ENCODE assay signal across 21 cellular contexts in the genomic region with DNA sequence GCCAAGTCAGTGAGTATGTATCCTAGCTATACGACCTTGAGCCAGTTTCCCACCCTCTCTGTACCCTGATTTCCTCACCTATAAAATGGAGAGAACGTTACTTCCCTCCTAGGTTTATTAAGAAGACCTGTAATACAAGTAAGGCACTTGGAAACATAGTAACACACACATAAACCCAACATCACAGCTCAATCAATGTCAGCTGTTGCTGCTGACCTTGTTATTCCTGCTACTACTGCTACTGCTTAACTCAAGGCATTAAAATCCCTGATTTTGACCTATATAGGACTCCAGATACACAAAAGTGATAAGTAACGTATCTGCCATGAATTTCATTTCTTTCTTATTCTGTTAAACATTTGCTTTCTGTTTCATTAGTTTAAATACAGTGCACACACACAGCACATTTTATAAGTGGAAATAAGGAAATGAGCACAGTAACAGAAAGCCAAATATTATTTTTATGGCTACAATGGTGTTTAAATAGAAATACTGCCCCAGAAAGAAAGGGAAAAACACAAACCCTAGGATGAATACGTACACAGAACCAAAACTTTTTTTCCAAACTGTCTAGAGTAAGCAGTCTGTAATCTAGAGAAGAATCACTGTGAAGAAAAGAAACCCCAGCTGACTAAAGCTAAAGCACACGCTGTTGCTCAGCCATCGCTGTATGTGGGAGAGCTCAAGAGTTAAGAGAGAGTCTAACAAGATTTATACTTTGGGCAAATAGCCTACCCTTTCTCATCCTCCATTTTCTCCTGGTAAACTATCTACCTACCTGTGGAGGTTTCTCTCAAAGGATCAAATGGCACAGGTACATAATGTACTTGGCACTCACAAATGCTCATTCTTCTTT. TPM values are rescaled to one million over a fixed set of nuclear protein-coding genes. Genes with fewer than 3 reads are reported as not detected.
DNase-seq lines count a peak whose midpoint lies in the region; ATAC-seq, FAIRE-seq and TF ChIP-seq lines count a peak whose summit lies in the region.
"Had no signal": no experiment of that assay in that cellular context is flagged by ENCODE, and none has a peak within 500 bp of the region (broad histone marks: within the 10 kb centered on the region; RNA-seq: fewer than 3 reads in every experiment).

No MANE protein-coding gene starts in this region.

- peaks cover 12 to 37% (median 26%) of the 10 kb centered on the region in 5 donors for H3K36me3 Mint-ChIP-seq in naive thymus-derived CD4-positive, alpha-beta T cell

- TF ChIP-seq EP300 in HepG2 (IDR thresholded peaks at IDR 0.05; ENCODE audit: low read depth in 2 of 2, low read length in 2 of 2) (no peak), HepG2 (CRISPR knock-in tag; IDR thresholded peaks at IDR 0.05; ENCODE audit: borderline replicate concordance) (no peak)

- 58% methylated on average over 6 of the region's 6 CpGs for WGBS in right lobe of liver (ENCODE audit: insufficient coverage, low coverage, low lambda C conversion rate, missing lambda C conversion rate)
- 89% methylated on average over 6 of the region's 6 CpGs for WGBS in HepG2 (ENCODE audit: low lambda C conversion rate)
- WGBS in aorta, 2 donors = 12 to 13% methylated on average over 6 of the region's 6 CpGs

- POLR2A ChIA-PET in HepG2 (lab: Yijun Ruan, JAX) = no interaction called here
- POLR2A ChIA-PET in naive thymus-derived CD4-positive, alpha-beta T cell (lab: Charles Lee) = interaction anchor here (0.6 to 0.7 kb wide), 2 partner anchors 10 to 20 kb away, joined by 3 read pairs; no protein-coding TSS in a partner anchor

- FAIRE-seq in HepG2 (lab: Jason Lieb, UNC) = no peak
- FAIRE-seq: H1 had no signal

- TF ChIP-seq POLR2A in right lobe of liver (IDR thresholded peaks at IDR 0.05) (no peak), HepG2 (IDR thresholded peaks at IDR 0.05; ENCODE audit: insufficient read depth in 1 of 2, low read depth in 2 of 2, low read length in 2 of 2) (no peak)

- H3K36me3 ChIP-seq in right lobe of liver (peaks cover 0 to 30% (median 5%) of the 10 kb centered on the region in 4 donors), HepG2 (replicated peaks in 1 of 2; ENCODE audit: control insufficient read depth in 1 of 2, insufficient read depth in 2 of 2, low read length in 2 of 2) (peaks cover 4 to 19% of the 10 kb centered on the region in 2 experiments; a peak in 4 of 5 replicates), aorta (ENCODE audit: control insufficient read depth in 1 of 2, insufficient read depth in 2 of 2, low read length in 1 of 2) (no peaks in the 10 kb centered on the region)
- H3K36me3 ChIP-seq in naive thymus-derived CD4-positive, alpha-beta T cell (ENCODE audit: control insufficient read depth in 2 of 3, insufficient read depth in 3 of 3, low read length in 3 of 3) = peaks cover 0 to 18% (median 7%) of the 10 kb centered on the region in 3 experiments

- no peaks in the 10 kb centered on the region for H3K79me2 ChIP-seq in HepG2 (ENCODE audit: insufficient read depth, low read length)

- CTCF ChIA-PET in HepG2 (lab: Yijun Ruan, JAX; ENCODE audit: low intra/inter-chr PET ratio, low total read pairs) = no interaction called here
- CTCF ChIA-PET in naive thymus-derived CD4-positive, alpha-beta T cell (lab: Charles Lee) = interaction anchor here (0.9 kb wide), 1 partner anchor 54 kb away, joined by 3 read pairs; no protein-coding TSS in a partner anchor

- H2AFZ ChIP-seq in HepG2 (ENCODE audit: low read length) = no peak overlapping the region

- H3K4me2 ChIP-seq in HepG2 (ENCODE audit: low read depth, low read length) = no peak overlapping the region

- intact Hi-C loops in right lobe of liver (cut with DNase I) (no loop called here), HepG2 (cut with micrococcal nuclease; ENCODE audit: unreplicated experiment) (no loop called here), aorta (cut with DNase I) (no loop called here)
- intact Hi-C loops in naive thymus-derived CD4-positive, alpha-beta T cell (cut with micrococcal nuclease) = no loop called here

- H3K4me1 Mint-ChIP-seq in naive thymus-derived CD4-positive, alpha-beta T cell = peaks cover 7 to 24% (median 18%) of the 10 kb centered on the region in 7 donors
- H3K4me1 Mint-ChIP-seq: activated naive CD8-positive, alpha-beta T cell treated with anti-CD3 and anti-CD28 coated beads, Interleukin-2, amount 10 ng/mL, durations not matched to agents 7 days and 5 days had no signal

- DNase-seq in right lobe of liver = no peak
- no peak for DNase-seq in HepG2 (ENCODE audit: low spot score)
- peak; percentile 30 for DNase-seq in choroid plexus epithelial cell (ENCODE audit: low read depth)
- peak; percentile 30 for DNase-seq in myocyte (ENCODE audit: low read depth)
- no peak for DNase-seq in aorta
- DNase-seq in naive thymus-derived CD4-positive, alpha-beta T cell = no peak
- no peak for DNase-seq in A172 (ENCODE audit: low spot score)
- DNase-seq: activated CD8-positive, alpha-beta T cell treated with anti-CD3 and anti-CD28 coated beads for 36 hours; activated naive CD8-positive, alpha-beta T cell treated with anti-CD3 and anti-CD28 coated beads, Interleukin-2, amount 10 ng/mL, durations not matched to agents 7 days and 5 days; CD4-positive, CD25-positive, alpha-beta regulatory T cell; effector CD8-positive, alpha-beta T cell; hypothalamus; KBM-7; left lung; NCI-H1048; posterior cingulate gyrus; upper lobe of right lung had no signal

- H3K27me3 ChIP-seq in right lobe of liver (no peaks in the 10 kb centered on the region), HepG2 (ENCODE audit: control insufficient read depth in 1 of 2, insufficient read depth in 2 of 2, low read length in 2 of 2) (no peaks in the 10 kb centered on the region), aorta (ENCODE audit: control insufficient read depth in 1 of 2, insufficient read depth in 2 of 2, low read length in 1 of 2) (no peaks in the 10 kb centered on the region)
- no peaks in the 10 kb centered on the region for H3K27me3 ChIP-seq in naive thymus-derived CD4-positive, alpha-beta T cell (ENCODE audit: control insufficient read depth in 2 of 2, insufficient read depth in 2 of 2, low read length in 2 of 2)
- H3K27me3 ChIP-seq: left lung, upper lobe of right lung had no signal

- H3K27ac ChIP-seq in right lobe of liver (no peak overlapping the region), HepG2 (ENCODE audit: extremely low read length, insufficient read depth, low read length) (no peak overlapping the region), aorta (ENCODE audit: low read depth in 1 of 2, low read length in 2 of 2) (no peak overlapping the region)
- H3K27ac ChIP-seq in naive thymus-derived CD4-positive, alpha-beta T cell (ENCODE audit: low read depth, low read length) = no peak overlapping the region
- H3K27ac ChIP-seq: left lung, upper lobe of right lung had no signal

- H3K9me3 ChIP-seq in right lobe of liver (no peaks in the 10 kb centered on the region), HepG2 (ENCODE audit: low read length) (no peaks in the 10 kb centered on the region), aorta (ENCODE audit: control insufficient read depth, low read length) (no peaks in the 10 kb centered on the region)
- no peaks in the 10 kb centered on the region for H3K9me3 ChIP-seq in naive thymus-derived CD4-positive, alpha-beta T cell (ENCODE audit: control insufficient read depth in 2 of 3, low read length in 3 of 3)
- H3K9me3 ChIP-seq: left lung, upper lobe of right lung had no signal

- H3K4me3 ChIP-seq in right lobe of liver (no peak overlapping the region), HepG2 (replicated peaks in 1 of 3; ENCODE audit: insufficient read depth in 1 of 3, low read depth in 2 of 3, low read length in 3 of 3) (no peak overlapping the region), choroid plexus epithelial cell (ENCODE audit: low read depth, low read length) (no peak overlapping the region), aorta (ENCODE audit: low read length in 2 of 2) (peak overlapping the region; percentile 42 to 64)
- H3K4me3 ChIP-seq in naive thymus-derived CD4-positive, alpha-beta T cell (ENCODE audit: low read length) = no peak overlapping the region
- H3K4me3 ChIP-seq: left lung, upper lobe of right lung had no signal

- H3K27ac Mint-ChIP-seq in naive thymus-derived CD4-positive, alpha-beta T cell = peak overlapping the region in 2 of 9 donors; percentile 2 to 6
- H3K27ac Mint-ChIP-seq: activated CD8-positive, alpha-beta T cell treated with anti-CD3 and anti-CD28 coated beads for 36 hours; activated naive CD8-positive, alpha-beta T cell treated with anti-CD3 and anti-CD28 coated beads, Interleukin-2, amount 10 ng/mL, durations not matched to agents 7 days and 5 days; stimulated activated effector memory CD8-positive, alpha-beta T cell treated with anti-CD3 and anti-CD28 coated beads, Interleukin-12 subunit alpha, Interleukin-12 subunit beta, amount 100 ng/mL, for 72 hours; WTC11 had no signal

- TF ChIP-seq CTCF in right lobe of liver (IDR thresholded peaks at IDR 0.05) (no peak), HepG2 (CRISPR knock-in tag; IDR thresholded peaks at IDR 0.05) (no peak), choroid plexus epithelial cell (conservative IDR thresholded peaks at IDR 0.05; ENCODE audit: low read depth, low read length) (no peak)

- no peaks in the 10 kb centered on the region for H4K20me1 ChIP-seq in HepG2 (ENCODE audit: insufficient read depth, low read length)

- ATAC-seq in right lobe of liver = peak in 3 of 4 donors; percentile 29 to 54 (median 51)
- ATAC-seq in HepG2 = no peak
- ATAC-seq in aorta (ENCODE audit: low FRiP score) = no peak
- ATAC-seq in naive thymus-derived CD4-positive, alpha-beta T cell = no peak
- no peak for ATAC-seq in HG02870 (IDR thresholded peaks at IDR 0.05; ENCODE audit: unreplicated experiment)
- ATAC-seq: activated CD8-positive, alpha-beta T cell treated with anti-CD3 and anti-CD28 coated beads for 36 hours; left lung; stimulated activated effector memory CD8-positive, alpha-beta T cell treated with anti-CD3 and anti-CD28 coated beads, Interleukin-12 subunit alpha, Interleukin-12 subunit beta, amount 100 ng/mL, for 72 hours; upper lobe of right lung; WTC11 had no signal

- no peaks in the 10 kb centered on the region for H3K9me3 Mint-ChIP-seq in naive thymus-derived CD4-positive, alpha-beta T cell
- H3K9me3 Mint-ChIP-seq: activated CD8-positive, alpha-beta T cell treated with anti-CD3 and anti-CD28 coated beads for 36 hours; activated naive CD8-positive, alpha-beta T cell treated with anti-CD3 and anti-CD28 coated beads, Interleukin-2, amount 10 ng/mL, durations not matched to agents 7 days and 5 days; CD4-positive, CD25-positive, alpha-beta regulatory T cell; stimulated activated effector memory CD8-positive, alpha-beta T cell treated with anti-CD3 and anti-CD28 coated beads, Interleukin-12 subunit alpha, Interleukin-12 subunit beta, amount 100 ng/mL, for 72 hours; WTC11 had no signal

- in situ Hi-C loops in HepG2 (cut with HindIII; ENCODE audit: extremely low pct_ligation_motif_present, low pct_unique_long_range_greater_than_20kb) = no loop called here

- no peak for TF ChIP-seq RAD21 in HepG2 (CRISPR knock-in tag; IDR thresholded peaks at IDR 0.05)

- no peak overlapping the region for H3K9ac ChIP-seq in HepG2 (ENCODE audit: insufficient read depth, low read depth, low read length)

- H3K4me1 ChIP-seq in right lobe of liver = peaks cover 0 to 37% (median 2%) of the 10 kb centered on the region in 4 donors
- H3K4me1 ChIP-seq in HepG2 (ENCODE audit: insufficient read depth, low read length) = peaks cover 39% of the 10 kb centered on the region
- H3K4me1 ChIP-seq in aorta (ENCODE audit: control insufficient read depth in 1 of 2, insufficient read depth in 2 of 2, low read length in 2 of 2) = peaks cover 0 to 3% of the 10 kb centered on the region in 2 donors
- H3K4me1 ChIP-seq in naive thymus-derived CD4-positive, alpha-beta T cell (ENCODE audit: control insufficient read depth in 2 of 2, insufficient read depth in 2 of 2, low read length in 2 of 2) = no peaks in the 10 kb centered on the region
- H3K4me1 ChIP-seq: upper lobe of right lung had no signal

- no peak overlapping the region for H3K4me3 Mint-ChIP-seq in naive thymus-derived CD4-positive, alpha-beta T cell
- H3K4me3 Mint-ChIP-seq: activated CD8-positive, alpha-beta T cell treated with anti-CD3 and anti-CD28 coated beads for 36 hours; activated naive CD8-positive, alpha-beta T cell treated with anti-CD3 and anti-CD28 coated beads, Interleukin-2, amount 10 ng/mL, durations not matched to agents 7 days and 5 days; CD4-positive, CD25-positive, alpha-beta regulatory T cell; stimulated activated effector memory CD8-positive, alpha-beta T cell treated with anti-CD3 and anti-CD28 coated beads, Interleukin-12 subunit alpha, Interleukin-12 subunit beta, amount 100 ng/mL, for 72 hours; WTC11 had no signal

- BruUV-seq in HepG2 (replicated peaks; lab: Mats Ljungman, UMichigan) = no TSS peak

- no peaks in the 10 kb centered on the region for H3K27me3 Mint-ChIP-seq in naive thymus-derived CD4-positive, alpha-beta T cell
- H3K27me3 Mint-ChIP-seq: activated CD8-positive, alpha-beta T cell treated with anti-CD3 and anti-CD28 coated beads for 36 hours; activated naive CD8-positive, alpha-beta T cell treated with anti-CD3 and anti-CD28 coated beads, Interleukin-2, amount 10 ng/mL, durations not matched to agents 7 days and 5 days; CD4-positive, CD25-positive, alpha-beta regulatory T cell had no signal

RNA-seq across cellular contexts. Expression of a gene that starts 19.0 kb away (rescaled TPM):
- total RNA-seq in right lobe of liver = 10 to 100 TPM in 2 of 6 experiments, 1 to 10 TPM in 4; 5.8 to 24.6 (median 8.1) TPM
- total RNA-seq in HepG2 (2016; rRNA removed; fragmentation: Illumina TruSeq; extraction: Trizol) = 5.6 and 6.8 TPM in 2 replicates
- total RNA-seq in HepG2 (2016; cell fraction: cytosol; rRNA removed; fragmentation: Illumina TruSeq; extraction: Trizol; ENCODE audit: low read depth) = 10.8 and 12.9 TPM in 2 replicates
- 5.2 and 6.7 TPM in 2 replicates for total RNA-seq in HepG2 (2016; cell fraction: insoluble cytoplasmic fraction; rRNA removed; fragmentation: Illumina TruSeq; extraction: Trizol)
- total RNA-seq in HepG2 (2016; cell fraction: membrane; rRNA removed; fragmentation: Illumina TruSeq; extraction: Trizol) = 7.0 and 9.5 TPM in 2 replicates
- 10.9 and 17.2 TPM in 2 replicates for total RNA-seq in HepG2 (2016; cell fraction: nucleus; rRNA removed; fragmentation: Illumina TruSeq; extraction: Trizol)
- 3.2 and 3.4 TPM in 2 replicates for polyA plus RNA-seq in HepG2 (2011; rRNA removed)
- polyA plus RNA-seq in HepG2 (2011; cell fraction: cytosol; rRNA removed) = 0.74 and 1.9 TPM in 2 replicates
- 5.4 and 7.4 TPM in 2 replicates for polyA plus RNA-seq in HepG2 (2011; cell fraction: nucleus; rRNA removed)
- polyA plus RNA-seq in HepG2 (2012) = 4.6 and 5.9 TPM in 2 replicates
- polyA plus RNA-seq in HepG2 (2016; cell fraction: cytosol; fragmentation: Illumina TruSeq; extraction: Trizol; ENCODE audit: low read depth) = 0.43 and 0.51 TPM in 2 replicates
- 4.8 and 7.8 TPM in 2 replicates for polyA plus RNA-seq in HepG2 (2016; cell fraction: insoluble cytoplasmic fraction; fragmentation: Illumina TruSeq; extraction: Trizol; ENCODE audit: low read depth)
- polyA plus RNA-seq in HepG2 (2016; cell fraction: membrane; fragmentation: Illumina TruSeq; extraction: Trizol; ENCODE audit: low read depth) = 1.0 and 1.2 TPM in 2 replicates
- 9.5 and 10.4 TPM in 2 replicates for polyA plus RNA-seq in HepG2 (2016; cell fraction: nucleus; fragmentation: Illumina TruSeq; extraction: Trizol; ENCODE audit: insufficient read depth, low read depth)
- 2.7 and 7.1 TPM in 2 replicates for polyA minus RNA-seq in HepG2 (2011; rRNA and poly(A)+ RNA removed; ENCODE audit: low replicate concordance)
- polyA minus RNA-seq in HepG2 (2011; cell fraction: cytosol; rRNA and poly(A)+ RNA removed) = 2.0 TPM in 2 replicates
- 17.9 and 19.6 TPM in 2 replicates for polyA minus RNA-seq in HepG2 (2011; cell fraction: nucleus; rRNA and poly(A)+ RNA removed)
- 8.6 and 10.0 TPM in 2 replicates for total RNA-seq in myocyte
- polyA plus RNA-seq in myocyte (2012) = 6.6 TPM
- total RNA-seq in aorta = 10 to 100 TPM in 1 of 2 donors, 1 to 10 TPM in 1; 10.0 to 20.5 TPM
- 1 to 10 TPM; 8.2 to 8.3 TPM for polyA plus RNA-seq in aorta
- total RNA-seq in naive thymus-derived CD4-positive, alpha-beta T cell = 10 to 100 TPM in 3 of 5 experiments, 1 to 10 TPM in 2; 2.9 to 19.7 (median 14.0) TPM
- polyA plus RNA-seq in naive thymus-derived CD4-positive, alpha-beta T cell = 1 to 10 TPM; 8.4 to 9.9 TPM
- total RNA-seq in A172 (2014; rRNA removed; shearing (Covaris generic)) = 4.6 and 12.4 TPM in 2 replicates

RNA-seq across cellular contexts. Expression of a gene that starts 55.0 kb away (rescaled TPM):
- total RNA-seq in right lobe of liver = 10 to 100 TPM; 18.4 to 33.4 (median 22.8) TPM
- 23.5 and 23.7 TPM in 2 replicates for total RNA-seq in HepG2 (2016; rRNA removed; fragmentation: Illumina TruSeq; extraction: Trizol)
- total RNA-seq in HepG2 (2016; cell fraction: cytosol; rRNA removed; fragmentation: Illumina TruSeq; extraction: Trizol; ENCODE audit: low read depth) = 16.0 and 23.7 TPM in 2 replicates
- 23.2 and 23.3 TPM in 2 replicates for total RNA-seq in HepG2 (2016; cell fraction: insoluble cytoplasmic fraction; rRNA removed; fragmentation: Illumina TruSeq; extraction: Trizol)
- total RNA-seq in HepG2 (2016; cell fraction: membrane; rRNA removed; fragmentation: Illumina TruSeq; extraction: Trizol) = 37.4 and 40.9 TPM in 2 replicates
- 14.2 and 15.4 TPM in 2 replicates for total RNA-seq in HepG2 (2016; cell fraction: nucleus; rRNA removed; fragmentation: Illumina TruSeq; extraction: Trizol)
- polyA plus RNA-seq in HepG2 (2011; rRNA removed) = 7.8 and 11.3 TPM in 2 replicates
- 4.9 and 5.7 TPM in 2 replicates for polyA plus RNA-seq in HepG2 (2011; cell fraction: cytosol; rRNA removed)
- 4.1 and 5.9 TPM in 2 replicates for polyA plus RNA-seq in HepG2 (2011; cell fraction: nucleus; rRNA removed)
- polyA plus RNA-seq in HepG2 (2012) = 10.2 and 14.2 TPM in 2 replicates
- 23.1 and 33.2 TPM in 2 replicates for polyA plus RNA-seq in HepG2 (2016; cell fraction: cytosol; fragmentation: Illumina TruSeq; extraction: Trizol; ENCODE audit: low read depth)
- polyA plus RNA-seq in HepG2 (2016; cell fraction: insoluble cytoplasmic fraction; fragmentation: Illumina TruSeq; extraction: Trizol; ENCODE audit: low read depth) = 24.7 and 25.8 TPM in 2 replicates
- polyA plus RNA-seq in HepG2 (2016; cell fraction: membrane; fragmentation: Illumina TruSeq; extraction: Trizol; ENCODE audit: low read depth) = 38.2 and 39.1 TPM in 2 replicates
- 19.4 and 21.9 TPM in 2 replicates for polyA plus RNA-seq in HepG2 (2016; cell fraction: nucleus; fragmentation: Illumina TruSeq; extraction: Trizol; ENCODE audit: insufficient read depth, low read depth)
- polyA minus RNA-seq in HepG2 (2011; rRNA and poly(A)+ RNA removed; ENCODE audit: low replicate concordance) = 6.1 and 14.9 TPM in 2 replicates
- 6.4 and 8.8 TPM in 2 replicates for polyA minus RNA-seq in HepG2 (2011; cell fraction: cytosol; rRNA and poly(A)+ RNA removed)
- 13.6 and 19.5 TPM in 2 replicates for polyA minus RNA-seq in HepG2 (2011; cell fraction: nucleus; rRNA and poly(A)+ RNA removed)
- total RNA-seq in myocyte = 42.5 and 46.7 TPM in 2 replicates
- 32.9 TPM for polyA plus RNA-seq in myocyte (2012)
- total RNA-seq in aorta = 10 to 100 TPM; 29.8 to 40.0 TPM
- 10 to 100 TPM; 29.6 to 37.6 TPM for polyA plus RNA-seq in aorta
- total RNA-seq in naive thymus-derived CD4-positive, alpha-beta T cell = 10 to 100 TPM; 13.6 to 36.4 (median 27.5) TPM
- polyA plus RNA-seq in naive thymus-derived CD4-positive, alpha-beta T cell = 10 to 100 TPM; 46.3 to 46.4 TPM
- total RNA-seq in A172 (2014; rRNA removed; shearing (Covaris generic)) = 73.4 and 75.3 TPM in 2 replicates

RNA-seq across cellular contexts. Expression of a gene that starts 55.3 kb away (rescaled TPM):
- total RNA-seq in right lobe of liver = under 1 TPM in 4 of 6 experiments, not detected in 2; 0.12 to 0.31 (median 0.20) TPM
- 0.22 and 0.77 TPM in 2 replicates for total RNA-seq in HepG2 (2016; rRNA removed; fragmentation: Illumina TruSeq; extraction: Trizol)
- 1.2 and 1.7 TPM in 2 replicates for total RNA-seq in HepG2 (2016; cell fraction: cytosol; rRNA removed; fragmentation: Illumina TruSeq; extraction: Trizol; ENCODE audit: low read depth)
- 0.42 and 0.71 TPM in 2 replicates for total RNA-seq in HepG2 (2016; cell fraction: insoluble cytoplasmic fraction; rRNA removed; fragmentation: Illumina TruSeq; extraction: Trizol)
- total RNA-seq in HepG2 (2016; cell fraction: membrane; rRNA removed; fragmentation: Illumina TruSeq; extraction: Trizol) = 1.0 and 1.2 TPM in 2 replicates
- 1.2 and 1.3 TPM in 2 replicates for total RNA-seq in HepG2 (2016; cell fraction: nucleus; rRNA removed; fragmentation: Illumina TruSeq; extraction: Trizol)
- polyA plus RNA-seq in HepG2 (2011; rRNA removed) = 0.24 TPM in 2 replicates
- polyA plus RNA-seq in HepG2 (2011; cell fraction: cytosol; rRNA removed) = 0.12 and 0.27 TPM in 2 replicates
- 0.16 and 0.29 TPM in 2 replicates for polyA plus RNA-seq in HepG2 (2011; cell fraction: nucleus; rRNA removed)
- polyA plus RNA-seq in HepG2 (2012) = 0.21 and 0.70 TPM in 2 replicates
- 0.19 and 0.44 TPM in 2 replicates for polyA plus RNA-seq in HepG2 (2016; cell fraction: cytosol; fragmentation: Illumina TruSeq; extraction: Trizol; ENCODE audit: low read depth)
- 0.29 and 0.35 TPM in 2 replicates for polyA plus RNA-seq in HepG2 (2016; cell fraction: insoluble cytoplasmic fraction; fragmentation: Illumina TruSeq; extraction: Trizol; ENCODE audit: low read depth)
- 0.34 and 0.45 TPM in 2 replicates for polyA plus RNA-seq in HepG2 (2016; cell fraction: membrane; fragmentation: Illumina TruSeq; extraction: Trizol; ENCODE audit: low read depth)
- 0.29 TPM in 1 of 2 replicates, not detected in the other for polyA plus RNA-seq in HepG2 (2016; cell fraction: nucleus; fragmentation: Illumina TruSeq; extraction: Trizol; ENCODE audit: insufficient read depth, low read depth)
- 0.58 and 1.4 TPM in 2 replicates for polyA minus RNA-seq in HepG2 (2011; rRNA and poly(A)+ RNA removed; ENCODE audit: low replicate concordance)
- 0.53 TPM in 1 of 2 replicates, not detected in the other for polyA minus RNA-seq in HepG2 (2011; cell fraction: cytosol; rRNA and poly(A)+ RNA removed)
- polyA minus RNA-seq in HepG2 (2011; cell fraction: nucleus; rRNA and poly(A)+ RNA removed) = 1.4 and 2.7 TPM in 2 replicates
- total RNA-seq in myocyte = 0.42 and 0.67 TPM in 2 replicates
- polyA plus RNA-seq in myocyte (2012) = 1.0 TPM
- total RNA-seq in aorta = 1 to 10 TPM; 1.4 to 2.6 TPM
- polyA plus RNA-seq in aorta = under 1 TPM in 1 of 2 donors, not detected in 1; 1.00 TPM
- 1 to 10 TPM in 3 of 5 experiments, under 1 TPM in 2; 0.44 to 1.9 (median 1.2) TPM for total RNA-seq in naive thymus-derived CD4-positive, alpha-beta T cell
- polyA plus RNA-seq in naive thymus-derived CD4-positive, alpha-beta T cell = under 1 TPM in 1 of 2 donors, not detected in 1; 0.51 TPM
- 1.5 and 2.9 TPM in 2 replicates for total RNA-seq in A172 (2014; rRNA removed; shearing (Covaris generic))
- total RNA-seq: CD4-positive, CD25-positive, alpha-beta regulatory T cell had no signal

Comparison
In these comparisons a context has a peak if more than half of its experiments do, and no peak if none do; other contexts are left out.
1. ATAC-seq: peak in right lobe of liver (3 of 4); none in HepG2 (single experiment), aorta (single experiment), naive thymus-derived CD4-positive, alpha-beta T cell (single experiment) and HG02870 (single experiment).
2. DNase-seq: peak in choroid plexus epithelial cell (single experiment) and myocyte (single experiment); none in right lobe of liver (0 of 3), HepG2 (single experiment), aorta (0 of 2), naive thymus-derived CD4-positive, alpha-beta T cell (0 of 9) and A172 (single experiment).
3. H3K4me3 ChIP-seq: peak in aorta (2 of 2); none in right lobe of liver (0 of 3), HepG2 (0 of 3), choroid plexus epithelial cell (single experiment) and naive thymus-derived CD4-positive, alpha-beta T cell (single experiment).